Comparison of ENCODE assay signal across 1 cellular context in genomic region chr2:215702116-215702905, GRCh38.
TF ChIP-seq lines count a peak whose summit lies in the region.

No MANE protein-coding gene starts in this region.

TF ChIP-seq in HepG2, 621 proteins besides CTCF, POLR2A, EP300 and RAD21 (continued from another document and continues in another):
- TF ChIP-seq, protein P1, sequence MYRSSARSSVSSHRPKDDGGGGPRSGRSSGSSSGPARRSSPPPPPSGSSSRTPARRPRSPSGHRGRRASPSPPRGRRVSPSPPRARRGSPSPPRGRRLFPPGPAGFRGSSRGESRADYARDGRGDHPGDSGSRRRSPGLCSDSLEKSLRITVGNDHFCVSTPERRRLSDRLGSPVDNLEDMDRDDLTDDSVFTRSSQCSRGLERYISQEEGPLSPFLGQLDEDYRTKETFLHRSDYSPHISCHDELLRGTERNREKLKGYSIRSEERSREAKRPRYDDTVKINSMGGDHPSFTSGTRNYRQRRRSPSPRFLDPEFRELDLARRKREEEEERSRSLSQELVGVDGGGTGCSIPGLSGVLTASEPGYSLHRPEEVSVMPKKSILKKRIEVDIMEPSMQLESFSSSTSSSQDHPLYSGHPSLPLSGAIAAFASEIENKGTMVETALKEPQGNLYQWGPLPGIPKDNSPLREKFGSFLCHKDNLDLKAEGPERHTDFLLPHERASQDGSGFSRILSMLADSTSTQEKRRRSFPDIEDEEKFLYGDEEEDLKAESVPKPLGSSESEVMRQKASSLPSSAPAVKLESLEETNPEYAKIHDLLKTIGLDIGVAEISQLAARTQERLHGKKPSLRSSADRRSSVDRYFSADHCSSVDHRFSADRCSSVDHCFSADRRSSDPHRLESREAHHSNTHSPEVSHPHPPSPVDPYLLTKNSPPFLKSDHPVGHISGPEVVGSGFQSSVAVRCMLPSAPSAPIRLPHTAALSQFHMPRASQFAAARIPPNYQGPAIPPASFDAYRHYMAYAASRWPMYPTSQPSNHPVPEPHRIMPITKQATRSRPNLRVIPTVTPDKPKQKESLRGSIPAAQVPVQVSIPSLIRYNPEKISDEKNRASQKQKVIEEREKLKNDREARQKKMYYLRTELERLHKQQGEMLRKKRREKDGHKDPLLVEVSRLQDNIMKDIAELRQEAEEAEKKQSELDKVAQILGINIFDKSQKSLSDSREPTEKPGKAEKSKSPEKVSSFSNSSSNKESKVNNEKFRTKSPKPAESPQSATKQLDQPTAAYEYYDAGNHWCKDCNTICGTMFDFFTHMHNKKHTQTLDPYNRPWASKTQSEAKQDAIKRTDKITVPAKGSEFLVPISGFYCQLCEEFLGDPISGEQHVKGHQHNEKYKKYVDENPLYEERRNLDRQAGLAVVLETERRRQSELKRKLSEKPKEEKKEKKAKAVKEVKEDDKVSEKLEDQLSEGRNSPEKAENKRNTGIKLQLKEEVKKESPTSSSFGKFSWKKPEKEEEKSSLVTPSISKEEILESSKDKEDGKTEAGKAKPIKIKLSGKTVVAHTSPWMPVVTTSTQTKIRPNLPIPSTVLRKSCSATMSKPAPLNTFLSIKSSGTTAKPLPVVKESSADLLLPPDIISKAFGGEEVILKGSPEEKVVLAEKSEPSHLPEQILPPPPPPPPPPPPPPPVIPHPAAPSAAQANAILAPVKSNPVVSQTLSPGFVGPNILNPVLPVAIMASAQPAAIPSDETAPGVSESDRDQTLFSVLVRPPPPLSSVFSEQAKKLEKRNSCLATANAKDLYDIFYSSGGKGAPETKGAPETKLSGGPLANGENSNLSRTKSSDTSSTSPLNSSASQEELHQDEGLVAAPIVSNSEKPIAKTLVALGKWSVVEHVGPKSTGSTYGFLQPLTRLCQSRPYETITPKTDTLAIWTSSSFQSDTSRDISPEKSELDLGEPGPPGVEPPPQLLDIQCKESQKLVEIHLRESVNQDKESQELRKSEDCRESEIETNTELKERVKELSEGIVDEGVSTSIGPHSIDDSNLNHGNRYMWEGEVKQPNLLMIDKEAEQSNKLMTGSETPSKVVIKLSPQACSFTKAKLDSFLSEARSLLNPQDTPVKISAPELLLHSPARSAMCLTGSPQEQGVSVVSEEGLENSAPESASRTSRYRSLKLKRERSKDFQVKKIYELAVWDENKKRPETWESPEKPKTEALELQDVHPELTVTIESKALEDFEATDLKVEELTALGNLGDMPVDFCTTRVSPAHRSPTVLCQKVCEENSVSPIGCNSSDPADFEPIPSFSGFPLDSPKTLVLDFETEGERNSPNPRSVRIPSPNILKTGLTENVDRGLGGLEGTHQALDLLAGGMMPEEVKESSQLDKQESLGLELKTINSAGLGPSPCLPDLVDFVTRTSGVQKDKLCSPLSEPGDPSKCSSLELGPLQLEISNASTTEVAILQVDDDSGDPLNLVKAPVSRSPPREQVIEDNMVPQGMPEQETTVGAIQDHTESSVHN (CRISPR knock-in tag; IDR thresholded peaks at IDR 0.05): no peak
- TF ChIP-seq CC2D1A (CRISPR knock-in tag; IDR thresholded peaks at IDR 0.05): 0 out of 2 replicates have a peak, but pooled peaks have one; percentile 44
- no peak for TF ChIP-seq PHF20 (CRISPR knock-in tag; IDR thresholded peaks at IDR 0.05)
- TF ChIP-seq ETV5 (CRISPR knock-in tag; IDR thresholded peaks at IDR 0.05; ENCODE audit: borderline replicate concordance): no peak
- no peak for TF ChIP-seq JUND (CRISPR knock-in tag; IDR thresholded peaks at IDR 0.05)
- TF ChIP-seq CEBPG (CRISPR knock-in tag; IDR thresholded peaks at IDR 0.05): peak; percentile 42; the same call in 1 of the 2 replicates
- no peak for TF ChIP-seq ZNF44 (CRISPR knock-in tag; IDR thresholded peaks at IDR 0.05)
- no peak for TF ChIP-seq JARID2 (CRISPR knock-in tag; IDR thresholded peaks at IDR 0.05; ENCODE audit: insufficient replicate concordance)
- no peak for TF ChIP-seq ZNF460 (CRISPR knock-in tag; IDR thresholded peaks at IDR 0.05; ENCODE audit: borderline replicate concordance)
- TF ChIP-seq, protein P2, sequence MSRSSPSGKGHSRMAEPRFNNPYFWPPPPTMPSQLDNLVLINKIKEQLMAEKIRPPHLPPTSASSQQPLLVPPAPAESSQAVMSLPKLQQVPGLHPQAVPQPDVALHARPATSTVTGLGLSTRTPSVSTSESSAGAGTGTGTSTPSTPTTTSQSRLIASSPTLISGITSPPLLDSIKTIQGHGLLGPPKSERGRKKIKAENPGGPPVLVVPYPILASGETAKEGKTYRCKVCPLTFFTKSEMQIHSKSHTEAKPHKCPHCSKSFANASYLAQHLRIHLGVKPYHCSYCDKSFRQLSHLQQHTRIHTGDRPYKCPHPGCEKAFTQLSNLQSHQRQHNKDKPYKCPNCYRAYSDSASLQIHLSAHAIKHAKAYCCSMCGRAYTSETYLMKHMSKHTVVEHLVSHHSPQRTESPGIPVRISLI (CRISPR knock-in tag; IDR thresholded peaks at IDR 0.05; ENCODE audit: borderline replicate concordance): no peak
- TF ChIP-seq, protein P3, sequence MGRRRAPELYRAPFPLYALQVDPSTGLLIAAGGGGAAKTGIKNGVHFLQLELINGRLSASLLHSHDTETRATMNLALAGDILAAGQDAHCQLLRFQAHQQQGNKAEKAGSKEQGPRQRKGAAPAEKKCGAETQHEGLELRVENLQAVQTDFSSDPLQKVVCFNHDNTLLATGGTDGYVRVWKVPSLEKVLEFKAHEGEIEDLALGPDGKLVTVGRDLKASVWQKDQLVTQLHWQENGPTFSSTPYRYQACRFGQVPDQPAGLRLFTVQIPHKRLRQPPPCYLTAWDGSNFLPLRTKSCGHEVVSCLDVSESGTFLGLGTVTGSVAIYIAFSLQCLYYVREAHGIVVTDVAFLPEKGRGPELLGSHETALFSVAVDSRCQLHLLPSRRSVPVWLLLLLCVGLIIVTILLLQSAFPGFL (CRISPR knock-in tag; IDR thresholded peaks at IDR 0.05): no peak
- no peak for TF ChIP-seq RFX5 (IDR thresholded peaks at IDR 0.05; ENCODE audit: low read depth, low read length)
- TF ChIP-seq HOXA5 (CRISPR knock-in tag; IDR thresholded peaks at IDR 0.05): no peak
- TF ChIP-seq TBX3 (IDR thresholded peaks at IDR 0.05; ENCODE audit: borderline replicate concordance): no peak
- no peak for TF ChIP-seq ZNF331 (CRISPR knock-in tag; IDR thresholded peaks at IDR 0.05)
- TF ChIP-seq NFRKB (IDR thresholded peaks at IDR 0.05): no peak
- TF ChIP-seq ZNF839 (CRISPR knock-in tag; IDR thresholded peaks at IDR 0.05; ENCODE audit: borderline replicate concordance): no peak
- TF ChIP-seq ZBTB26 (CRISPR knock-in tag; IDR thresholded peaks at IDR 0.05; ENCODE audit: borderline replicate concordance): no peak
- TF ChIP-seq ZNF746 (CRISPR knock-in tag; IDR thresholded peaks at IDR 0.05): no peak
- TF ChIP-seq GABPA (IDR thresholded peaks at IDR 0.05; ENCODE audit: low read depth, low read length): no peak
- no peak for TF ChIP-seq GABPA (CRISPR knock-in tag; IDR thresholded peaks at IDR 0.05; ENCODE audit: low read depth)
- no peak for TF ChIP-seq MXI1 (IDR thresholded peaks at IDR 0.05; ENCODE audit: borderline replicate concordance, low read depth, low read length)
- peak; percentile 44; the same call in 1 of the 2 replicates for TF ChIP-seq FOSL2 (CRISPR knock-in tag; IDR thresholded peaks at IDR 0.05)
- TF ChIP-seq SNAI1 (CRISPR knock-in tag; IDR thresholded peaks at IDR 0.05; ENCODE audit: borderline replicate concordance): 0 out of 2 replicates have a peak, but pooled peaks have one; percentile 25
- TF ChIP-seq ZNF510 (CRISPR knock-in tag; IDR thresholded peaks at IDR 0.05; ENCODE audit: low read depth): no peak
- TF ChIP-seq MEIS1 (CRISPR knock-in tag; IDR thresholded peaks at IDR 0.05; ENCODE audit: borderline replicate concordance): no peak
- TF ChIP-seq SIX1 (CRISPR knock-in tag; IDR thresholded peaks at IDR 0.05; ENCODE audit: borderline replicate concordance): no peak
- TF ChIP-seq FOXP1 (IDR thresholded peaks at IDR 0.05): no peak; the same call in 1 of the 2 replicates
- TF ChIP-seq FOXP1 (CRISPR knock-in tag; IDR thresholded peaks at IDR 0.05): peak; percentile 69
- TF ChIP-seq ZEB1 (IDR thresholded peaks at IDR 0.05; ENCODE audit: insufficient replicate concordance, low read depth): no peak
- TF ChIP-seq, protein P4, sequence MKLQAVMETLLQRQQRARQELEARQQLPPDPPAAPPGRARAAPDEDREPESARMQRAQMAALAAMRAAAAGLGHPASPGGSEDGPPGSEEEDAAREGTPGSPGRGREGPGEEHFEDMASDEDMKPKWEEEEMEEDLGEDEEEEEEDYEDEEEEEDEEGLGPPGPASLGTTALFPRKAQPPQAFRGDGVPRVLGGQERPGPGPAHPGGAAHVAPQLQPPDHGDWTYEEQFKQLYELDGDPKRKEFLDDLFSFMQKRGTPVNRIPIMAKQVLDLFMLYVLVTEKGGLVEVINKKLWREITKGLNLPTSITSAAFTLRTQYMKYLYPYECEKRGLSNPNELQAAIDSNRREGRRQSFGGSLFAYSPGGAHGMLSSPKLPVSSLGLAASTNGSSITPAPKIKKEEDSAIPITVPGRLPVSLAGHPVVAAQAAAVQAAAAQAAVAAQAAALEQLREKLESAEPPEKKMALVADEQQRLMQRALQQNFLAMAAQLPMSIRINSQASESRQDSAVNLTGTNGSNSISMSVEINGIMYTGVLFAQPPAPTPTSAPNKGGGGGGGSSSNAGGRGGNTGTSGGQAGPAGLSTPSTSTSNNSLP (IDR thresholded peaks at IDR 0.05; ENCODE audit: low read depth, low read length): 0 out of 2 replicates have a peak, but pooled peaks have one; percentile 37
- TF ChIP-seq, protein P5, sequence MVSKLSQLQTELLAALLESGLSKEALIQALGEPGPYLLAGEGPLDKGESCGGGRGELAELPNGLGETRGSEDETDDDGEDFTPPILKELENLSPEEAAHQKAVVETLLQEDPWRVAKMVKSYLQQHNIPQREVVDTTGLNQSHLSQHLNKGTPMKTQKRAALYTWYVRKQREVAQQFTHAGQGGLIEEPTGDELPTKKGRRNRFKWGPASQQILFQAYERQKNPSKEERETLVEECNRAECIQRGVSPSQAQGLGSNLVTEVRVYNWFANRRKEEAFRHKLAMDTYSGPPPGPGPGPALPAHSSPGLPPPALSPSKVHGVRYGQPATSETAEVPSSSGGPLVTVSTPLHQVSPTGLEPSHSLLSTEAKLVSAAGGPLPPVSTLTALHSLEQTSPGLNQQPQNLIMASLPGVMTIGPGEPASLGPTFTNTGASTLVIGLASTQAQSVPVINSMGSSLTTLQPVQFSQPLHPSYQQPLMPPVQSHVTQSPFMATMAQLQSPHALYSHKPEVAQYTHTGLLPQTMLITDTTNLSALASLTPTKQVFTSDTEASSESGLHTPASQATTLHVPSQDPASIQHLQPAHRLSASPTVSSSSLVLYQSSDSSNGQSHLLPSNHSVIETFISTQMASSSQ (IDR thresholded peaks at IDR 0.05; ENCODE audit: low read depth): no peak
- TF ChIP-seq, protein P5 (CRISPR knock-in tag; IDR thresholded peaks at IDR 0.05; ENCODE audit: borderline replicate concordance): no peak
- no peak for TF ChIP-seq NFYB (CRISPR knock-in tag; IDR thresholded peaks at IDR 0.05)
- TF ChIP-seq, protein P6, sequence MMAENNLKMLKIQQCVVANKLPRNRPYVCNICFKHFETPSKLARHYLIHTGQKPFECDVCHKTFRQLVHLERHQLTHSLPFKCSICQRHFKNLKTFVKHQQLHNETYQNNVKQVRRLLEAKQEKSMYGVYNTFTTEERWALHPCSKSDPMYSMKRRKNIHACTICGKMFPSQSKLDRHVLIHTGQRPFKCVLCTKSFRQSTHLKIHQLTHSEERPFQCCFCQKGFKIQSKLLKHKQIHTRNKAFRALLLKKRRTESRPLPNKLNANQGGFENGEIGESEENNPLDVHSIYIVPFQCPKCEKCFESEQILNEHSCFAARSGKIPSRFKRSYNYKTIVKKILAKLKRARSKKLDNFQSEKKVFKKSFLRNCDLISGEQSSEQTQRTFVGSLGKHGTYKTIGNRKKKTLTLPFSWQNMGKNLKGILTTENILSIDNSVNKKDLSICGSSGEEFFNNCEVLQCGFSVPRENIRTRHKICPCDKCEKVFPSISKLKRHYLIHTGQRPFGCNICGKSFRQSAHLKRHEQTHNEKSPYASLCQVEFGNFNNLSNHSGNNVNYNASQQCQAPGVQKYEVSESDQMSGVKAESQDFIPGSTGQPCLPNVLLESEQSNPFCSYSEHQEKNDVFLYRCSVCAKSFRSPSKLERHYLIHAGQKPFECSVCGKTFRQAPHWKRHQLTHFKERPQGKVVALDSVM (CRISPR knock-in tag; IDR thresholded peaks at IDR 0.05): no peak
- TF ChIP-seq NCOA5 (CRISPR knock-in tag; IDR thresholded peaks at IDR 0.05): no peak
- no peak for TF ChIP-seq ZSCAN21 (CRISPR knock-in tag; IDR thresholded peaks at IDR 0.05; ENCODE audit: borderline replicate concordance)
- TF ChIP-seq AGO2 (optimal IDR thresholded peaks at IDR 0.05; ENCODE audit: low read depth, low read length): no peak
- no peak for TF ChIP-seq FIP1L1 (IDR thresholded peaks at IDR 0.05; ENCODE audit: borderline replicate concordance, insufficient read depth, low read depth, low read length)
